In the genomic region with DNA sequence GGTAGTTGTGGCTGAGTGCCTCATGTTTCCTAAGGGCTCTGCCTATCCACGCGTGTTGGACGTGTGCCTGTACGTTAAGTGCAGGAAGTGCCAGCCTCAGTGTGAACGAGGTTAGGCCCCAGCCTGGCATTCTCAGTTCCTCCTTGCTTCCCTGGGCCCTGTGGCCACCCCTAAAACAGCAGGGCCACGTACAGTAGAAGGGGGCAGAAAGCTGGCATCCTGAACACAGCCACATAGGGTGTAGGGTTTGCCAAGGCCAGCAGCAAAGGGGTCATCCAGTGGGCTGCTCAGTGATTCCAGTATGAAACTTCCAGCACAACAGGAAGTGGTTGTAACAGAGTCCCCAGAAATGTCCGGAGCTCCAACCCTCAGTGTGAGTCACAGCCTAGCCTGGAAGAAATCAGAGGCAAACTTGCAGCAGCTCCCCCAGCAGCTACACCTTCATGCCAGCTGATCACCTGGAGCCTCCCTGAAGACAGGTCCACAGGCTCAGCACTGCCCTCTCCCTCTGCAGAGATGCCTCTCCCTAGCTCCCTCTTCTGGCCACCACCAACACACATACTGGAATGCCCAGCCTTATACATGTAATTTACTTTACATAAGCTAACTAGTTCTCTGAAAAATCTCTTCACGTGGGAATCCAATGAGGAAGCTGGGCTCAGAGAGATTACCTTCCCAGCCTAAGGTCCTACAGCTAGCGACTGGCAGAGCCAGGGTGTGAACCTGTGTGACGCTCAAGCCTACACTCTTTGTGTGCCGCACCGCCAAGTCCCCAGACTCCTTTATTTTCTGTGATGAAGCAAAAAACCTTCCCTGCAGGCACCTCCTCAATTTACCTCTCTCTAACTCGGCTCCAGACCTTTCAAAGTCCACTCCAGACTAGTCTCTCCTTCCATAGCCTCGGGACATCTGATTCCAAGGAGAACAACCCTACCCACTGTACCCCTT, we compare ENCODE assay signal across 8 cellular contexts. TPM values are rescaled to one million over a fixed set of nuclear protein-coding genes. Genes with fewer than 3 reads are reported as not detected.
DNase-seq lines count a peak whose midpoint lies in the region; ATAC-seq and TF ChIP-seq lines count a peak whose summit lies in the region.

No MANE protein-coding gene starts in this region.

- H3K9me3 Mint-ChIP-seq in activated T-cell treated with anti-CD3 and anti-CD28 coated beads, Interleukin-2, amount 50 U/mL, for 72 hours: no peaks in the 10 kb centered on the region

- ATAC-seq in activated T-cell treated with anti-CD3 and anti-CD28 coated beads, Interleukin-2, amount 50 U/mL, for 72 hours (replicated peaks in 1 of 2): peak; percentile 58 to 60
- ATAC-seq in GM21360 (IDR thresholded peaks at IDR 0.05; ENCODE audit: unreplicated experiment): no peak

- no peak overlapping the region for H3K4me3 Mint-ChIP-seq in activated T-cell treated with anti-CD3 and anti-CD28 coated beads, Interleukin-2, amount 50 U/mL, for 72 hours

- no peaks in the 10 kb centered on the region for H3K4me1 ChIP-seq in cardiac muscle cell (ENCODE audit: low read depth)
- peaks cover 4% of the 10 kb centered on the region for H3K4me1 ChIP-seq in prostate gland (replicated peaks)

- no peaks in the 10 kb centered on the region for H3K36me3 ChIP-seq in cardiac muscle cell
- no peaks in the 10 kb centered on the region for H3K36me3 ChIP-seq in prostate gland

- 78% methylated on average over 14 of the region's 14 CpGs for WGBS in prostate gland

- H3K9me3 ChIP-seq in cardiac muscle cell (ENCODE audit: low read depth): no peaks in the 10 kb centered on the region
- no peaks in the 10 kb centered on the region for H3K9me3 ChIP-seq in prostate gland

- H3K4me3 ChIP-seq in HFF-Myc (replicated peaks; ENCODE audit: low read depth, low read length): no peak overlapping the region
- no peak overlapping the region for H3K4me3 ChIP-seq in cardiac muscle cell
- H3K4me3 ChIP-seq in prostate gland: no peak overlapping the region

- H3K4me1 Mint-ChIP-seq in activated T-cell treated with anti-CD3 and anti-CD28 coated beads, Interleukin-2, amount 50 U/mL, for 72 hours (ENCODE audit: low read depth): peaks cover 33% of the 10 kb centered on the region

- H3K27ac Mint-ChIP-seq in activated T-cell treated with anti-CD3 and anti-CD28 coated beads, Interleukin-2, amount 50 U/mL, for 72 hours: no peak overlapping the region

- H3K27ac ChIP-seq in cardiac muscle cell (no peak overlapping the region), prostate gland (no peak overlapping the region)

- no peak for TF ChIP-seq POLR2A in prostate gland (IDR thresholded peaks at IDR 0.05)

- H3K36me3 Mint-ChIP-seq in activated T-cell treated with anti-CD3 and anti-CD28 coated beads, Interleukin-2, amount 50 U/mL, for 72 hours (ENCODE audit: insufficient read depth in 2 of 2): no peaks in the 10 kb centered on the region

- DNase-seq in activated T-cell treated with anti-CD3 and anti-CD28 coated beads for 48 hours (ENCODE audit: low read depth): peak; percentile 6
- no peak for DNase-seq in activated T-cell treated with anti-CD3 and anti-CD28 coated beads, Interleukin-2, amount 50 U/mL, for 1 hour
- DNase-seq in HFF-Myc (ENCODE audit: extremely low read depth, low read depth): peak; percentile 56
- DNase-seq in NCI-H226: peak; percentile 25
- DNase-seq in activated T-cell treated with anti-CD3 and anti-CD28 coated beads, Interleukin-2, amount 50 U/mL, for 72 hours: peak; percentile 29 to 38
- peak; percentile 68 to 73 for DNase-seq in cardiac muscle cell (ENCODE audit: low read depth in 1 of 2, low spot score in 1 of 2)
- peak; percentile 49 for DNase-seq in prostate gland (ENCODE audit: low spot score)

- peak; percentile 60 for TF ChIP-seq CTCF in HFF-Myc (IDR thresholded peaks at IDR 0.05; ENCODE audit: low read depth, low read length, missing control alignments)
- peak; percentile 65 for TF ChIP-seq CTCF in cardiac muscle cell (IDR thresholded peaks at IDR 0.05; ENCODE audit: low read depth, low read length)
- TF ChIP-seq CTCF in prostate gland (IDR thresholded peaks at IDR 0.05): peak in 3 of 4 experiments; percentile 36 to 48 (median 46)

- H3K27me3 ChIP-seq in cardiac muscle cell: no peaks in the 10 kb centered on the region
- no peaks in the 10 kb centered on the region for H3K27me3 ChIP-seq in prostate gland (replicated peaks; ENCODE audit: insufficient read depth)

- intact Hi-C loops in prostate gland (cut with DNase I): no loop called here

- H3K27me3 Mint-ChIP-seq in activated T-cell treated with anti-CD3 and anti-CD28 coated beads, Interleukin-2, amount 50 U/mL, for 72 hours (ENCODE audit: low read depth): peaks cover 11% of the 10 kb centered on the region

RNA-seq across cellular contexts. Expression of a gene that starts 26.6 kb away (rescaled TPM):
- under 1 TPM; 0.28 to 0.31 TPM for total RNA-seq in activated T-cell treated with anti-CD3 and anti-CD28 coated beads, Interleukin-2, amount 50 U/mL, for 72 hours
- 0.30 TPM in 1 of 2 replicates, not detected in the other for total RNA-seq in cardiac muscle cell
- polyA plus RNA-seq in cardiac muscle cell: not detected in 2 replicates
- total RNA-seq in prostate gland: 1 to 10 TPM; 8.0 to 8.3 TPM

RNA-seq across cellular contexts. Expression of a gene that starts 59.7 kb away (rescaled TPM):
- total RNA-seq in activated T-cell treated with anti-CD3 and anti-CD28 coated beads, Interleukin-2, amount 50 U/mL, for 72 hours: 1 to 10 TPM; 2.4 to 2.5 TPM
- total RNA-seq in cardiac muscle cell: not detected in 2 replicates
- polyA plus RNA-seq in cardiac muscle cell: 0.20 TPM in 1 of 2 replicates, not detected in the other
- total RNA-seq in prostate gland: 1 to 10 TPM in 1 of 2 donors, under 1 TPM in 1; 0.68 to 1.2 TPM
